Comparison of ENCODE assay signal across 16 cellular contexts in genomic region chr1:221327954-221328353, GRCh38.
DNase-seq lines count a peak whose midpoint lies in the region; ATAC-seq and TF ChIP-seq lines count a peak whose summit lies in the region.
"Had no signal": no experiment of that assay in that cellular context is flagged by ENCODE, and none has a peak within 500 bp of the region (broad histone marks: within the 10 kb centered on the region; RNA-seq: fewer than 3 reads in every experiment).

No MANE protein-coding gene starts in this region.

- H3K4me3 ChIP-seq in MG63, result no peak overlapping the region
- H3K4me3 ChIP-seq: spleen had no signal

- no peaks in the 10 kb centered on the region for H3K36me3 ChIP-seq in MG63
- H3K36me3 ChIP-seq: spleen had no signal

- peak; percentile 39 for DNase-seq in DMS 273 treated with DMSO at 0.1 percent for 48 hours (lab: John Stamatoyannopoulos, UW)
- DNase-seq in NCI-H1417 treated with DMSO at 0.1 percent for 48 hours (lab: John Stamatoyannopoulos, UW), result peak; percentile 96
- DNase-seq in NCI-H446 (lab: John Stamatoyannopoulos, UW), result peak; percentile 44 to 91
- DNase-seq in anterior cingulate cortex (lab: John Stamatoyannopoulos, UW), result no peak
- DNase-seq in LoVo (ENCODE audit: low spot score), result no peak
- no peak for DNase-seq in MG63
- DNase-seq: activated CD8-positive, alpha-beta T cell treated with anti-CD3 and anti-CD28 coated beads, Interleukin-2, amount 10 ng/mL, durations not matched to agents 7 days and 5 days; foreskin melanocyte; H9; IMR-90; naive thymus-derived CD4-positive, alpha-beta T cell; NCI-H1048; spleen; stimulated activated naive CD4-positive, alpha-beta T cell treated with Interleukin-2 at 50 U/mL for 16 hours had no signal

- peaks cover 22% of the 10 kb centered on the region for H3K9me3 ChIP-seq in MG63

- H3K27me3 ChIP-seq in MG63, result no peaks in the 10 kb centered on the region
- H3K27me3 ChIP-seq: spleen had no signal

- ATAC-seq in SK-N-SH treated with all-trans-retinoic acid at 6 μM for 48 hours (no peak), HG02610 (IDR thresholded peaks at IDR 0.05; ENCODE audit: unreplicated experiment) (no peak)
- ATAC-seq: activated CD8-positive, alpha-beta T cell treated with anti-CD3 and anti-CD28 coated beads, Interleukin-2, amount 10 ng/mL, durations not matched to agents 7 days and 5 days; naive thymus-derived CD4-positive, alpha-beta T cell had no signal

TF ChIP-seq in SK-N-SH treated with all-trans-retinoic acid at 6 μM for 48 hours, 23 proteins besides CTCF, POLR2A, EP300 and RAD21:
- TF ChIP-seq ZNF8 (CRISPR knock-in tag; IDR thresholded peaks at IDR 0.05) (no peak), CSDC2 (CRISPR knock-in tag; IDR thresholded peaks at IDR 0.05) (no peak), ZNF70 (CRISPR knock-in tag; IDR thresholded peaks at IDR 0.05) (peak; percentile 54; the same call in 1 of the 2 replicates)

Comparison
In these comparisons a context has a peak if more than half of its experiments do, and no peak if none do; other contexts are left out.
1. DNase-seq: peak in DMS 273 treated with DMSO at 0.1 percent for 48 hours (single experiment), NCI-H1417 treated with DMSO at 0.1 percent for 48 hours (single experiment) and NCI-H446 (2 of 2); none in anterior cingulate cortex (0 of 58), LoVo (single experiment) and MG63 (single experiment).